14 cellular contexts compared by ENCODE assay signal in the genomic region with DNA sequence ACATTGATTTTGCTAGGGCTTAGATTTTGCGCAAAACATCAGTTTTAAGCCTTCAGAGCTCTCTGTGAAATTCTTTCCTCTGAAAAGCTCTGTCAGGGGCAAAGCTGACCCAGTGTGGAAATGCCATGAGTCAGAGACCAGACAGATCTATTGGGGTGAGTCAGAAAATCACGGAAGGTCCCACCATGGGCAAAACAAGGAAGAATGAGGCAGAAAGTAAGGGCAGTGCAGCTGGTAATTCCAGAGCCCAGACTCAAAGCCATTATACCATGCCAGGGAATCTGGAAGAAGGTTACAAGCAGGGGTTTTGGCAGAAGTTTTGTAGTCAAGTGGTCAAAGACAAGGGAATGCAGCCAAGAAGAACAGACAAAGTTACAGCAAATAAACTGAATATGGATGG.
DNase-seq lines count a peak whose midpoint lies in the region; ATAC-seq and TF ChIP-seq lines count a peak whose summit lies in the region.
"Had no signal": no experiment of that assay in that cellular context is flagged by ENCODE, and none has a peak within 500 bp of the region (broad histone marks: within the 10 kb centered on the region; RNA-seq: fewer than 3 reads in every experiment).

No MANE protein-coding gene starts in this region.

- no peak overlapping the region for H3K4me3 Mint-ChIP-seq in nephron progenitor cell
- H3K4me3 Mint-ChIP-seq: activated CD4-positive, alpha-beta T cell treated with anti-CD3 and anti-CD28 coated beads, Interleukin-2, amount 10 ng/mL, durations not matched to agents 7 days and 5 days; activated naive CD4-positive, alpha-beta T cell treated with anti-CD3 and anti-CD28 coated beads, Interleukin-2, amount 10 ng/mL, durations not matched to agents 7 days and 5 days; effector memory CD8-positive, alpha-beta T cell had no signal

- H3K9ac ChIP-seq in GM23248, result no peak overlapping the region
- H3K9ac ChIP-seq in smooth muscle cell (ENCODE audit: low read depth), result peak overlapping the region; percentile 48
- H3K9ac ChIP-seq: parathyroid adenoma had no signal

- TF ChIP-seq CTCF in smooth muscle cell (IDR thresholded peaks at IDR 0.05; ENCODE audit: borderline replicate concordance, insufficient read depth, poor library complexity, severe bottlenecking) (no peak), body of pancreas (IDR thresholded peaks at IDR 0.05) (no peak), nephron progenitor cell (IDR thresholded peaks at IDR 0.05) (no peak)

- intact Hi-C loops in body of pancreas (cut with DNase I), result loop anchor here (10.0 kb wide), 1 partner anchor 59 kb away; no protein-coding TSS in a partner anchor

- H3K27ac Mint-ChIP-seq in nephron progenitor cell, result no peak overlapping the region
- H3K27ac Mint-ChIP-seq: activated CD4-positive, alpha-beta T cell treated with anti-CD3 and anti-CD28 coated beads, Interleukin-2, amount 10 ng/mL, durations not matched to agents 7 days and 5 days; activated naive CD4-positive, alpha-beta T cell treated with anti-CD3 and anti-CD28 coated beads, Interleukin-2, amount 10 ng/mL, durations not matched to agents 7 days and 5 days; effector memory CD8-positive, alpha-beta T cell had no signal

- H3K36me3 ChIP-seq in GM23248 (ENCODE audit: low read depth), result no peaks in the 10 kb centered on the region
- H3K36me3 ChIP-seq in SJSA1, result no peaks in the 10 kb centered on the region
- H3K36me3 ChIP-seq in smooth muscle cell (ENCODE audit: low read depth), result no peaks in the 10 kb centered on the region
- no peaks in the 10 kb centered on the region for H3K36me3 ChIP-seq in body of pancreas (replicated peaks in 1 of 2; ENCODE audit: insufficient read depth in 1 of 2, low read depth in 2 of 2)
- H3K36me3 ChIP-seq: upper lobe of left lung had no signal

- peaks cover 30% of the 10 kb centered on the region for H3K4me1 ChIP-seq in GM23248 (ENCODE audit: insufficient read depth)
- H3K4me1 ChIP-seq in SJSA1 (replicated peaks), result peaks cover 11% of the 10 kb centered on the region
- H3K4me1 ChIP-seq in smooth muscle cell (ENCODE audit: low read depth), result peaks cover 15% of the 10 kb centered on the region
- H3K4me1 ChIP-seq in body of pancreas, result peaks cover 15% of the 10 kb centered on the region
- H3K4me1 ChIP-seq: parathyroid adenoma had no signal

- in situ Hi-C loops in GM23248 (cut with MboI), result no loop called here

- H3K27me3 ChIP-seq in GM23248 (replicated peaks; ENCODE audit: insufficient read depth) (no peaks in the 10 kb centered on the region), SJSA1 (replicated peaks) (no peaks in the 10 kb centered on the region), smooth muscle cell (ENCODE audit: low read depth) (no peaks in the 10 kb centered on the region), body of pancreas (no peaks in the 10 kb centered on the region)
- H3K27me3 ChIP-seq: upper lobe of left lung had no signal

- no peak for ATAC-seq in body of pancreas
- ATAC-seq: effector memory CD8-positive, alpha-beta T cell had no signal

- no peaks in the 10 kb centered on the region for H3K36me3 Mint-ChIP-seq in nephron progenitor cell (ENCODE audit: low read depth)
- H3K36me3 Mint-ChIP-seq: activated naive CD4-positive, alpha-beta T cell treated with anti-CD3 and anti-CD28 coated beads, Interleukin-2, amount 10 ng/mL, durations not matched to agents 7 days and 5 days had no signal

- H3F3A ChIP-seq in GM23248 (ENCODE audit: insufficient read depth) (peaks cover 14% of the 10 kb centered on the region; the same call in 1 of the 2 replicates), smooth muscle cell (ENCODE audit: low read depth) (peaks cover 25% of the 10 kb centered on the region)

- no peaks in the 10 kb centered on the region for H3K79me2 ChIP-seq in GM23248 (ENCODE audit: insufficient read depth)
- H3K79me2 ChIP-seq in smooth muscle cell (ENCODE audit: low read depth), result no peaks in the 10 kb centered on the region
- H3K79me2 ChIP-seq: parathyroid adenoma had no signal

- peaks cover 4% of the 10 kb centered on the region for H3K9me3 Mint-ChIP-seq in nephron progenitor cell
- H3K9me3 Mint-ChIP-seq: activated CD4-positive, alpha-beta T cell treated with anti-CD3 and anti-CD28 coated beads, Interleukin-2, amount 10 ng/mL, durations not matched to agents 7 days and 5 days; activated naive CD4-positive, alpha-beta T cell treated with anti-CD3 and anti-CD28 coated beads, Interleukin-2, amount 10 ng/mL, durations not matched to agents 7 days and 5 days; effector memory CD8-positive, alpha-beta T cell had no signal

- H2AFZ ChIP-seq in GM23248 (peak overlapping the region; percentile 22; the same call in 1 of the 2 replicates), smooth muscle cell (ENCODE audit: low read depth) (no peak overlapping the region)
- H2AFZ ChIP-seq: parathyroid adenoma had no signal

- peaks cover 15% of the 10 kb centered on the region for H3K27me3 Mint-ChIP-seq in nephron progenitor cell (ENCODE audit: low read depth, poor library complexity)

- H4K20me1 ChIP-seq in GM23248 (ENCODE audit: insufficient read depth), result no peaks in the 10 kb centered on the region
- H4K20me1 ChIP-seq in smooth muscle cell (ENCODE audit: low read depth), result no peaks in the 10 kb centered on the region

- no peaks in the 10 kb centered on the region for H3K9me2 ChIP-seq in GM23248 (ENCODE audit: insufficient read depth)

- H3K4me1 Mint-ChIP-seq in nephron progenitor cell, result no peaks in the 10 kb centered on the region
- H3K4me1 Mint-ChIP-seq: activated CD4-positive, alpha-beta T cell treated with anti-CD3 and anti-CD28 coated beads, Interleukin-2, amount 10 ng/mL, durations not matched to agents 7 days and 5 days; activated naive CD4-positive, alpha-beta T cell treated with anti-CD3 and anti-CD28 coated beads, Interleukin-2, amount 10 ng/mL, durations not matched to agents 7 days and 5 days had no signal

- H3K9me3 ChIP-seq in GM23248 (ENCODE audit: low read depth) (no peaks in the 10 kb centered on the region), SJSA1 (replicated peaks) (0 out of 2 replicates have a peak, but pooled peaks cover 2% of the 10 kb centered on the region), smooth muscle cell (replicated peaks; ENCODE audit: low read depth) (no peaks in the 10 kb centered on the region), body of pancreas (no peaks in the 10 kb centered on the region)
- H3K9me3 ChIP-seq: upper lobe of left lung had no signal

- peak overlapping the region; percentile 5; the same call in 1 of the 2 replicates for H3K4me3 ChIP-seq in GM23248
- H3K4me3 ChIP-seq in SJSA1, result no peak overlapping the region
- H3K4me3 ChIP-seq in smooth muscle cell, result no peak overlapping the region
- H3K4me3 ChIP-seq in body of pancreas, result no peak overlapping the region
- H3K4me3 ChIP-seq: upper lobe of left lung had no signal

- no peak for TF ChIP-seq POLR2A in body of pancreas (IDR thresholded peaks at IDR 0.05)

- 37 to 42% methylated on average over 2 of the region's 2 CpGs for WGBS in GM23248 (ENCODE audit: low coverage in 1 of 2, low lambda C conversion rate in 2 of 2, missing lambda C conversion rate in 2 of 2), 2 experiments
- WGBS in smooth muscle cell (ENCODE audit: low lambda C conversion rate), result 12% methylated on average over 2 of the region's 2 CpGs
- WGBS in body of pancreas, 2 donors, result 73 to 80% methylated on average over 2 of the region's 2 CpGs

- DNase-seq in GM23248 (peak; percentile 93), SJSA1 (ENCODE audit: low read depth in 1 of 2, low spot score in 2 of 2) (peak; percentile 51 to 65), fibroblast of peridontal ligament (ENCODE audit: extremely low read depth) (peak; percentile 97), smooth muscle cell (lab: John Stamatoyannopoulos, UW; ENCODE audit: unreplicated experiment) (no peak), SW480 (ENCODE audit: low spot score) (no peak), GM19240 (ENCODE audit: insufficient read length, low spot score) (no peak), body of pancreas (no peak), nephron progenitor cell (no peak)
- DNase-seq: activated CD4-positive, alpha-beta T cell treated with anti-CD3 and anti-CD28 coated beads, Interleukin-2, amount 10 ng/mL, durations not matched to agents 7 days and 5 days; activated naive CD4-positive, alpha-beta T cell treated with anti-CD3 and anti-CD28 coated beads, Interleukin-2, amount 10 ng/mL, durations not matched to agents 7 days and 5 days; effector memory CD8-positive, alpha-beta T cell; NCI-H2081; upper lobe of left lung had no signal

- H3K27ac ChIP-seq in GM23248, result peak overlapping the region; percentile 60
- H3K27ac ChIP-seq in SJSA1, result peak overlapping the region; percentile 23
- peak overlapping the region; percentile 93 for H3K27ac ChIP-seq in smooth muscle cell (ENCODE audit: low read depth)
- H3K27ac ChIP-seq in body of pancreas, result no peak overlapping the region
- H3K27ac ChIP-seq: parathyroid adenoma, upper lobe of left lung had no signal

- H3K4me2 ChIP-seq in GM23248 (ENCODE audit: unreplicated experiment), result peak overlapping the region; percentile 46
- H3K4me2 ChIP-seq in smooth muscle cell, result peak overlapping the region; percentile 72

Comparison
In these comparisons a context has a peak if more than half of its experiments do, and no peak if none do; other contexts are left out.
1. DNase-seq: peak in GM23248 (single experiment), SJSA1 (2 of 2) and fibroblast of peridontal ligament (single experiment); none in smooth muscle cell (single experiment), SW480 (single experiment), GM19240 (single experiment), body of pancreas (0 of 4) and nephron progenitor cell (single experiment).
2. H3K27ac ChIP-seq: peak in GM23248 (single experiment), SJSA1 (single experiment) and smooth muscle cell (single experiment); none in body of pancreas (0 of 4).